8 cellular contexts compared by ENCODE assay signal in genomic region chr7:1555046-1555812, GRCh38. TPM values are rescaled to one million over a fixed set of nuclear protein-coding genes. Genes with fewer than 3 reads are reported as not detected.
A peak's percentile ranks its signal among the peaks of the same experiment; 100 is the strongest.
DNase-seq lines count a peak whose midpoint lies in the region; ATAC-seq and TF ChIP-seq lines count a peak whose summit lies in the region.

No MANE protein-coding gene starts in this region.

- no peak for TF ChIP-seq EP300 in ovary (IDR thresholded peaks at IDR 0.05)

- H3K36me3 ChIP-seq in endodermal cell (ENCODE audit: control insufficient read depth, insufficient read depth, low read length) (no peaks in the 10 kb centered on the region), ovary (no peaks in the 10 kb centered on the region)

- no peak for TF ChIP-seq CTCF in endodermal cell (conservative IDR thresholded peaks at IDR 0.05)
- TF ChIP-seq CTCF in ovary (IDR thresholded peaks at IDR 0.05), result no peak

- H3K4me1 ChIP-seq in endodermal cell (ENCODE audit: control insufficient read depth, insufficient read depth, low read length) (no peaks in the 10 kb centered on the region), ovary (ENCODE audit: insufficient read depth) (peaks cover 9% of the 10 kb centered on the region)

- no peak overlapping the region for H3K27ac ChIP-seq in endodermal cell (ENCODE audit: low read depth, low read length)
- no peak overlapping the region for H3K27ac ChIP-seq in ovary

- intact Hi-C loops in ovary (cut with DNase I), result no loop called here
- intact Hi-C loops in posterior vena cava (cut with DNase I), result no loop called here

- H3K4me1 Mint-ChIP-seq in endodermal cell, result peaks cover 14% of the 10 kb centered on the region

- peak overlapping the region; percentile 44 for H3K27ac Mint-ChIP-seq in endodermal cell

- no peak for ATAC-seq in GM18517 (IDR thresholded peaks at IDR 0.05; ENCODE audit: unreplicated experiment)

- no peaks in the 10 kb centered on the region for H3K27me3 ChIP-seq in endodermal cell (ENCODE audit: control insufficient read depth, insufficient read depth, low read length, poor library complexity, severe bottlenecking)
- H3K27me3 ChIP-seq in ovary, result no peaks in the 10 kb centered on the region

- no peaks in the 10 kb centered on the region for H3K9me3 Mint-ChIP-seq in endodermal cell

- H3K27me3 Mint-ChIP-seq in endodermal cell (ENCODE audit: insufficient read depth), result no peaks in the 10 kb centered on the region

- no peak overlapping the region for H3K9ac ChIP-seq in endodermal cell (ENCODE audit: extremely low read depth, low read length, poor library complexity, severe bottlenecking)

- TF ChIP-seq POLR2A in ovary (IDR thresholded peaks at IDR 0.05), result no peak

- WGBS in endodermal cell (ENCODE audit: insufficient coverage in 1 of 2, insufficient read length in 1 of 2), 2 experiments, result 53 to 58% methylated on average over 16 to 35 of the region's 35 CpGs
- WGBS in ovary, 3 donors, result 12 to 18% (median 15%) methylated on average over 28 to 35 of the region's 35 CpGs

- H3K4me3 Mint-ChIP-seq in endodermal cell, result no peak overlapping the region

- H3K4me3 ChIP-seq in endodermal cell (ENCODE audit: low read length) (no peak overlapping the region), ovary (no peak overlapping the region)

- H3K36me3 Mint-ChIP-seq in endodermal cell (ENCODE audit: low read depth), result no peaks in the 10 kb centered on the region

- peak; percentile 95 for DNase-seq in EL
- peak; percentile 88 for DNase-seq in NCI-H2171 treated with DMSO at 0.1 percent for 48 hours (lab: John Stamatoyannopoulos, UW)
- peak; percentile 89 for DNase-seq in endodermal cell
- DNase-seq in ovary, result peak; percentile 51 to 69 (median 65)
- DNase-seq in posterior vena cava (ENCODE audit: low spot score), result no peak
- DNase-seq in stimulated activated CD4-positive, alpha-beta T cell treated with anti-CD3 and anti-CD28 coated beads, Interleukin-12 subunit alpha, Interleukin-12 subunit beta, amount 100 ng/mL, for 4 hours, result no peak
- no peak for DNase-seq in inferior parietal cortex (ENCODE audit: extremely low spot score)

- H3K9me3 ChIP-seq in endodermal cell (ENCODE audit: control insufficient read depth, low read length) (no peaks in the 10 kb centered on the region), ovary (no peaks in the 10 kb centered on the region)

RNA-seq across cellular contexts. Expression of gene TMEM184A, which starts 0.8 kb away (rescaled TPM):
- total RNA-seq in endodermal cell (1 to 10 TPM; 4.6 to 5.1 TPM), ovary (1 to 10 TPM in 5 of 7 donors, under 1 TPM in 1, not detected in 1; 0.05 to 8.4 (median 1.6) TPM), posterior vena cava (not detected)
- polyA plus RNA-seq in endodermal cell (2013, experiment 1 of 2), result 0.43 TPM
- polyA plus RNA-seq in endodermal cell (2013, experiment 2 of 2), result 1.1 TPM
- under 1 TPM in 1 of 2 donors, not detected in 1; 0.13 TPM for polyA plus RNA-seq in ovary

RNA-seq across cellular contexts. Expression of gene PSMG3, which starts 14.6 kb away (rescaled TPM):
- total RNA-seq in endodermal cell (10 to 100 TPM; 30.1 to 44.3 TPM), ovary (10 to 100 TPM; 15.6 to 34.5 (median 18.6) TPM), posterior vena cava (10 to 100 TPM; 13.9 to 19.0 TPM)
- 30.0 TPM for polyA plus RNA-seq in endodermal cell (2013, experiment 1 of 2)
- polyA plus RNA-seq in endodermal cell (2013, experiment 2 of 2), result 30.2 TPM
- polyA plus RNA-seq in ovary, result 10 to 100 TPM; 12.7 to 29.9 TPM

RNA-seq across cellular contexts. Expression of gene MAFK, which starts 24.7 kb away (rescaled TPM):
- total RNA-seq in endodermal cell (10 to 100 TPM in 1 of 2 donors, 1 to 10 TPM in 1; 7.7 to 10.7 TPM), ovary (10 to 100 TPM; 10.5 to 42.0 (median 18.7) TPM), posterior vena cava (100 to 1,000 TPM in 1 of 2 donors, 10 to 100 TPM in 1; 49.4 to 138 TPM)
- polyA plus RNA-seq in endodermal cell (2013, experiment 1 of 2), result 5.6 TPM
- polyA plus RNA-seq in endodermal cell (2013, experiment 2 of 2), result 5.2 TPM
- 10 to 100 TPM in 1 of 2 donors, 1 to 10 TPM in 1; 1.8 to 22.9 TPM for polyA plus RNA-seq in ovary

RNA-seq across cellular contexts. Expression of gene INTS1, which starts 51.0 kb away (rescaled TPM):
- total RNA-seq in endodermal cell, result 100 to 1,000 TPM; 145 to 178 TPM
- 71.2 TPM for polyA plus RNA-seq in endodermal cell (2013, experiment 1 of 2)
- polyA plus RNA-seq in endodermal cell (2013, experiment 2 of 2), result 59.7 TPM
- 10 to 100 TPM; 28.5 to 80.5 (median 70.6) TPM for total RNA-seq in ovary
- 10 to 100 TPM in 1 of 2 donors, 1 to 10 TPM in 1; 1.9 to 48.7 TPM for polyA plus RNA-seq in ovary
- total RNA-seq in posterior vena cava, result 10 to 100 TPM; 50.3 to 55.1 TPM

Comparison
In these comparisons a context has a peak if more than half of its experiments do, and no peak if none do; other contexts are left out.
1. DNase-seq: peak in EL (single experiment), NCI-H2171 treated with DMSO at 0.1 percent for 48 hours (single experiment), endodermal cell (single experiment) and ovary (5 of 5); none in posterior vena cava (single experiment), stimulated activated CD4-positive, alpha-beta T cell treated with anti-CD3 and anti-CD28 coated beads, Interleukin-12 subunit alpha, Interleukin-12 subunit beta, amount 100 ng/mL, for 4 hours (single experiment) and inferior parietal cortex (single experiment).